In genomic region chr3:103056552-103056951, GRCh38 we compare ENCODE assay signal across 31 cellular contexts.
A peak's percentile ranks its signal among the peaks of the same experiment; 100 is the strongest.
DNase-seq lines count a peak whose midpoint lies in the region; TF ChIP-seq lines count a peak whose summit lies in the region.
"Had no signal": no experiment of that assay in that cellular context is flagged by ENCODE, and none has a peak within 500 bp of the region (broad histone marks: within the 10 kb centered on the region; RNA-seq: fewer than 3 reads in every experiment).

No MANE protein-coding gene starts in this region.

- H3K9me2 ChIP-seq in SK-N-SH: no peaks in the 10 kb centered on the region

- TF ChIP-seq RAD21 in SK-N-SH (IDR thresholded peaks at IDR 0.05; ENCODE audit: low read length): no peak

- H3K27me3 ChIP-seq in SK-N-SH (ENCODE audit: insufficient read depth) (no peaks in the 10 kb centered on the region), tibial nerve (no peaks in the 10 kb centered on the region)
- H3K27me3 ChIP-seq: body of pancreas, thyroid gland had no signal

- DNase-seq in NCI-H446 (lab: John Stamatoyannopoulos, UW) (peak; percentile 15 to 51), NCI-H446 treated with DMSO at 0.1 percent for 48 hours (lab: John Stamatoyannopoulos, UW) (no peak), SK-N-SH (peak; percentile 11), dermis blood vessel endothelial cell (no peak), germinal center (ENCODE audit: low spot score) (no peak), tibial nerve (ENCODE audit: low spot score in 2 of 2) (no peak), NCI-H1092 (lab: John Stamatoyannopoulos, UW) (no peak)
- DNase-seq: activated CD4-positive, alpha-beta T cell treated with anti-CD3 and anti-CD28 coated beads for 36 hours; activated CD8-positive, alpha-beta memory T cell treated with anti-CD3 and anti-CD28 coated beads for 24 hours; activated gamma-delta T cell; activated T-cell treated with anti-CD3 and anti-CD28 coated beads, Interleukin-2, amount 50 U/mL, for 1 hour; body of pancreas; CD4-positive, alpha-beta memory T cell; cerebellar nuclear complex; DMS53; GDM1; left cardiac atrium; mesendoderm; naive thymus-derived CD4-positive, alpha-beta T cell; NCI-H1105; NCI-H2029; NCI-H2227 treated with DMSO at 0.1 percent for 48 hours; PC-9; right cardiac atrium; SHP77; stimulated activated naive CD4-positive, alpha-beta T cell treated with Interleukin-2 at 50 U/mL for 16 hours; thyroid gland had no signal

- H3K27ac ChIP-seq in SK-N-SH (ENCODE audit: low read depth in 2 of 2, low read length in 1 of 2) (peak overlapping the region in 1 of 2 experiments; percentile 32; a peak in 2 of 4 replicates), mesodermal cell (ENCODE audit: low read depth, low read length, severe bottlenecking) (peak overlapping the region; percentile 48), tibial nerve (no peak overlapping the region)
- H3K27ac ChIP-seq: 22Rv1, body of pancreas, epithelial cell of prostate, PC-9, thyroid gland had no signal

- TF ChIP-seq POLR2A in tibial nerve (IDR thresholded peaks at IDR 0.05): no peak

- no peak overlapping the region for H2AFZ ChIP-seq in SK-N-SH (ENCODE audit: low read depth)
- H2AFZ ChIP-seq: PC-9 had no signal

- WGBS in SK-N-SH (ENCODE audit: low lambda C conversion rate): 35% methylated on average over 3 of the region's 3 CpGs
- 80% methylated on average over 1 of the region's 3 CpGs; no CpG with 5 or more reads in 1 of the 2 experiments for WGBS in mesodermal cell (ENCODE audit: insufficient coverage in 2 of 2), 2 experiments
- 66 to 72% methylated on average over 3 of the region's 3 CpGs for WGBS in tibial nerve, 2 donors

- H3K4me1 ChIP-seq in SK-N-SH (ENCODE audit: control insufficient read depth in 1 of 2, insufficient read depth in 2 of 2, low read depth in 1 of 2, low read length in 1 of 2) (peaks cover 17% of the 10 kb centered on the region in 2 experiments; a peak in 3 of 4 replicates), mesodermal cell (ENCODE audit: control insufficient read depth, insufficient read depth, low read length, poor library complexity, severe bottlenecking) (peaks cover 30% of the 10 kb centered on the region), tibial nerve (peaks cover 0 to 5% (median 0%) of the 10 kb centered on the region in 4 donors)
- H3K4me1 ChIP-seq: body of pancreas, HAP-1, thyroid gland had no signal

- TF ChIP-seq CTCF in SK-N-SH (IDR thresholded peaks at IDR 0.05) (no peak), tibial nerve (IDR thresholded peaks at IDR 0.05) (no peak)

- no peak overlapping the region for H3K9ac ChIP-seq in SK-N-SH

- POLR2A ChIA-PET in SK-N-SH (lab: Yijun Ruan, JAX): no interaction called here

- no peaks in the 10 kb centered on the region for H3K9me3 ChIP-seq in SK-N-SH
- no peaks in the 10 kb centered on the region for H3K9me3 ChIP-seq in mesodermal cell (ENCODE audit: control insufficient read depth, low read length)
- no peaks in the 10 kb centered on the region for H3K9me3 ChIP-seq in tibial nerve
- H3K9me3 ChIP-seq: body of pancreas, HAP-1, thyroid gland had no signal

- H3F3A ChIP-seq in SK-N-SH (replicated peaks; ENCODE audit: insufficient read depth): no peaks in the 10 kb centered on the region

- H3K36me3 ChIP-seq in SK-N-SH (replicated peaks in 1 of 2; ENCODE audit: control insufficient read depth in 1 of 2, insufficient read depth in 2 of 2, low read length in 1 of 2): no peaks in the 10 kb centered on the region
- H3K36me3 ChIP-seq in mesodermal cell (ENCODE audit: control insufficient read depth, insufficient read depth, low read length): no peaks in the 10 kb centered on the region
- no peaks in the 10 kb centered on the region for H3K36me3 ChIP-seq in tibial nerve
- H3K36me3 ChIP-seq: HAP-1, thyroid gland had no signal

- TF ChIP-seq EP300 in SK-N-SH (IDR thresholded peaks at IDR 0.05; ENCODE audit: borderline replicate concordance in 1 of 2, low read depth in 1 of 2, low read length in 1 of 2) (no peak), tibial nerve (IDR thresholded peaks at IDR 0.05) (no peak)

- H3K4me2 ChIP-seq in SK-N-SH: no peak overlapping the region
- H3K4me2 ChIP-seq: PC-9 had no signal

- no peaks in the 10 kb centered on the region for H4K20me1 ChIP-seq in SK-N-SH (ENCODE audit: insufficient read depth)

- no peak overlapping the region for H3K4me3 ChIP-seq in SK-N-SH (ENCODE audit: low read depth in 2 of 2, low read length in 1 of 2)
- no peak overlapping the region for H3K4me3 ChIP-seq in mesodermal cell (ENCODE audit: extremely low read depth, insufficient read depth, low read length, poor library complexity, severe bottlenecking)
- H3K4me3 ChIP-seq in tibial nerve: no peak overlapping the region
- H3K4me3 ChIP-seq: body of pancreas, HAP-1, PC-9, thyroid gland had no signal

- no peaks in the 10 kb centered on the region for H3K79me2 ChIP-seq in SK-N-SH (ENCODE audit: insufficient read depth)

- CTCF ChIA-PET in SK-N-SH (lab: Yijun Ruan, JAX): interaction anchor here (1.2 kb wide), 2 partner anchors 88 to 383 kb away, joined by 3 read pairs; no protein-coding TSS in a partner anchor

TF ChIP-seq in SK-N-SH, 30 proteins besides CTCF, POLR2A, EP300 and RAD21:
- no peak for TF ChIP-seq GABPA (IDR thresholded peaks at IDR 0.05; ENCODE audit: low read depth)
- no peak for TF ChIP-seq USF2 (IDR thresholded peaks at IDR 0.05; ENCODE audit: borderline replicate concordance, low read depth, low read length)
- TF ChIP-seq NRF1 (IDR thresholded peaks at IDR 0.05; ENCODE audit: low read depth, low read length): no peak
- TF ChIP-seq MAX (IDR thresholded peaks at IDR 0.05; ENCODE audit: low read depth): no peak
- no peak for TF ChIP-seq TAF1 (IDR thresholded peaks at IDR 0.05; ENCODE audit: borderline replicate concordance, low read depth, low read length)
- no peak for TF ChIP-seq RFX5 (IDR thresholded peaks at IDR 0.05; ENCODE audit: low read length)
- no peak for TF ChIP-seq CHD2 (IDR thresholded peaks at IDR 0.05; ENCODE audit: low read length, partially characterized antibody)
- TF ChIP-seq PBX3 (IDR thresholded peaks at IDR 0.05): no peak
- no peak for TF ChIP-seq ZBTB33 (IDR thresholded peaks at IDR 0.05; ENCODE audit: borderline replicate concordance, low read depth)
- TF ChIP-seq MEF2A (IDR thresholded peaks at IDR 0.05; ENCODE audit: borderline replicate concordance, low read depth): no peak
- no peak for TF ChIP-seq FOXJ3 (CRISPR knock-in tag; IDR thresholded peaks at IDR 0.05)
- no peak for TF ChIP-seq RCOR1 (IDR thresholded peaks at IDR 0.05; ENCODE audit: low read length)
- TF ChIP-seq ELF1 (IDR thresholded peaks at IDR 0.05): no peak
- TF ChIP-seq POLR2AphosphoS5 (IDR thresholded peaks at IDR 0.05; ENCODE audit: low read depth, low read length): no peak
- TF ChIP-seq TEAD4 (IDR thresholded peaks at IDR 0.05; ENCODE audit: borderline replicate concordance, insufficient read depth): no peak
- TF ChIP-seq TCF12 (IDR thresholded peaks at IDR 0.05): no peak
- TF ChIP-seq YY1 (IDR thresholded peaks at IDR 0.05; ENCODE audit: low read depth): no peak

Comparison
In these comparisons a context has a peak if more than half of its experiments do, and no peak if none do; other contexts are left out.
1. DNase-seq: peak in NCI-H446 (2 of 2) and SK-N-SH (single experiment); none in NCI-H446 treated with DMSO at 0.1 percent for 48 hours (single experiment), dermis blood vessel endothelial cell (single experiment), germinal center (single experiment), tibial nerve (0 of 2) and NCI-H1092 (single experiment).